ENCODE assay signal across 18 cellular contexts in genomic region chr20:10961651-10962288, GRCh38.
DNase-seq lines count a peak whose midpoint lies in the region; ATAC-seq and TF ChIP-seq lines count a peak whose summit lies in the region.
"Had no signal": no experiment of that assay in that cellular context is flagged by ENCODE, and none has a peak within 500 bp of the region (broad histone marks: within the 10 kb centered on the region; RNA-seq: fewer than 3 reads in every experiment).

No MANE protein-coding gene starts in this region.

- H3K9me3 ChIP-seq in prostate gland (no peaks in the 10 kb centered on the region), upper lobe of right lung (no peaks in the 10 kb centered on the region)
- H3K9me3 ChIP-seq: adrenal gland, esophagus muscularis mucosa had no signal

- intact Hi-C loops in prostate gland (cut with DNase I): no loop called here
- intact Hi-C loops in upper lobe of right lung (cut with DNase I): no loop called here

- H3K4me3 ChIP-seq in prostate gland (no peak overlapping the region), upper lobe of right lung (no peak overlapping the region)
- H3K4me3 ChIP-seq: adrenal gland, esophagus muscularis mucosa, GM23248, K562, neural progenitor cell had no signal

- H3K27ac ChIP-seq in prostate gland (no peak overlapping the region), upper lobe of right lung (no peak overlapping the region)
- H3K27ac ChIP-seq: adrenal gland, esophagus muscularis mucosa, GM23248, neural progenitor cell had no signal

- no peaks in the 10 kb centered on the region for H3K4me1 ChIP-seq in prostate gland (replicated peaks)
- peaks cover 3% of the 10 kb centered on the region for H3K4me1 ChIP-seq in upper lobe of right lung
- H3K4me1 ChIP-seq: adrenal gland, neural progenitor cell had no signal

- H3K27me3 ChIP-seq in prostate gland (replicated peaks; ENCODE audit: insufficient read depth) (no peaks in the 10 kb centered on the region), upper lobe of right lung (no peaks in the 10 kb centered on the region)
- H3K27me3 ChIP-seq: adrenal gland, esophagus muscularis mucosa, neural progenitor cell had no signal

- 28% methylated on average over 1 of the region's 1 CpG for WGBS in prostate gland

- TF ChIP-seq POLR2A in prostate gland (IDR thresholded peaks at IDR 0.05): no peak

- peak; percentile 1 for DNase-seq in DMS79 (lab: John Stamatoyannopoulos, UW)
- peak; percentile 88 for DNase-seq in NCI-H2029 treated with DMSO at 0.1 percent for 48 hours (lab: John Stamatoyannopoulos, UW)
- peak; percentile 51 for DNase-seq in SHP77 treated with DMSO at 0.1 percent for 48 hours (lab: John Stamatoyannopoulos, UW)
- peak; percentile 46 for DNase-seq in prostate gland (ENCODE audit: low spot score)
- no peak for DNase-seq in upper lobe of right lung
- no peak for DNase-seq in NCI-H1048 (lab: John Stamatoyannopoulos, UW)
- DNase-seq: activated CD4-positive, alpha-beta T cell treated with anti-CD3 and anti-CD28 coated beads, Interleukin-2, amount 50 U/mL, for 1 hour; activated gamma-delta T cell treated with Interleukin-2 at 50 U/mL for 16 hours; adrenal gland; CD8-positive, alpha-beta memory T cell; GM23248; midbrain; NCI-H226 had no signal

- TF ChIP-seq CTCF in prostate gland (IDR thresholded peaks at IDR 0.05) (no peak), upper lobe of right lung (IDR thresholded peaks at IDR 0.05) (no peak)

- no peaks in the 10 kb centered on the region for H3K36me3 ChIP-seq in prostate gland
- no peaks in the 10 kb centered on the region for H3K36me3 ChIP-seq in upper lobe of right lung
- H3K36me3 ChIP-seq: adrenal gland, esophagus muscularis mucosa, neural progenitor cell had no signal

- ATAC-seq in upper lobe of right lung (no peak), GM21825 (IDR thresholded peaks at IDR 0.05; ENCODE audit: unreplicated experiment) (no peak)
- ATAC-seq: K562; stimulated activated effector memory CD8-positive, alpha-beta T cell treated with anti-CD3 and anti-CD28 coated beads, Interleukin-12 subunit alpha, Interleukin-12 subunit beta, amount 100 ng/mL, for 72 hours had no signal

Comparison
In these comparisons a context has a peak if more than half of its experiments do, and no peak if none do; other contexts are left out.
1. DNase-seq: peak in DMS79 (single experiment), NCI-H2029 treated with DMSO at 0.1 percent for 48 hours (single experiment), SHP77 treated with DMSO at 0.1 percent for 48 hours (single experiment) and prostate gland (single experiment); none in upper lobe of right lung (single experiment) and NCI-H1048 (single experiment).